ENCODE assay signal across 8 cellular contexts in the genomic region with DNA sequence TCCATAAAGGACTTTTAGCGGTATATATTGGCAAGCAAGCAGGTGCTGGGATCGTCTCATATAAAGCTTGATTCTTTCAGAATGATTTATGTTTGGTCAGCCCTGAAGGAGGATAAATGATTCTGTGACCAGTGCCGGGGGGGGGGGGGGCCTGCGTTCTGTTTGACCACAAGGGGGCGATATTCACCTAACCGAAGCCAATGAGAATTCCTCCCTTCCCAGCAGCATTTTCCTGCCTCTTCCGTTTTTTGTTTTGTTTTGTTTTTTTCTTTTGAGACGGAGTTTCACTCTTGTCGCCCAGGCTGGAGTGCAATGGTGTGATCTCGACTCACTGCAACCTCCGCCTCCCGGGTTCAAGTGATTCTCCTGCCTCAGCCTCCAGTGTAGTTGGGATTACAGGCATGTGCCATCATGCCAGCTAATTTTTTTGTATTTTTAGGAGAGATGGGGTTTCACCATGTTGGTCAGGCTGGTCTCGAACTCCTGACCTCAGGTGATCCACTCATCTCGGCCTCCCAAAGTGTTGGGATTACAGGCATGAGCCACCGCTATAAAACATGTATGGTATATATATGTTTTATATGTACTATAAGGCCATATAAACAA.
DNase-seq lines count a peak whose midpoint lies in the region; ATAC-seq, FAIRE-seq and TF ChIP-seq lines count a peak whose summit lies in the region.
"Not testable (repeated sequence)": the region's sequence is repeated elsewhere in the genome, so short reads cannot be mapped to it uniquely, and the experiment has no call there.

No MANE protein-coding gene starts in this region.

- BruUV-seq in A673 (replicated peaks; lab: Mats Ljungman, UMichigan); HepG2 (replicated peaks; lab: Mats Ljungman, UMichigan): not testable (repeated sequence)

- not testable (repeated sequence) for H3K9me3 Mint-ChIP-seq in WTC11

- not testable (repeated sequence) for H3K4me3 ChIP-seq in A673 (ENCODE audit: low read depth, low read length, poor library complexity, severe bottlenecking); HepG2 (replicated peaks in 1 of 3; ENCODE audit: insufficient read depth in 1 of 3, low read depth in 2 of 3, low read length in 3 of 3)

- peak; percentile 37 for DNase-seq in A673 (ENCODE audit: low spot score)
- DNase-seq in DMS53 treated with DMSO at 0.1 percent for 48 hours (lab: John Stamatoyannopoulos, UW; ENCODE audit: unreplicated experiment): peak; percentile 6
- DNase-seq in GM20000 (ENCODE audit: low spot score): peak; percentile 47
- DNase-seq in KBM-7: peak; percentile 24
- DNase-seq in NCI-H748 treated with DMSO at 0.1 percent for 48 hours (lab: John Stamatoyannopoulos, UW): peak; percentile 10
- not testable (repeated sequence) for DNase-seq in WTC11 (ENCODE audit: low spot score); HepG2 (ENCODE audit: low spot score)
- DNase-seq in erythroblast (lab: John Stamatoyannopoulos, UW): peak; percentile 5 to 33

- 44% methylated on average over 15 of the region's 15 CpGs for WGBS in HepG2 (ENCODE audit: low lambda C conversion rate)

- not testable (repeated sequence) for TF ChIP-seq EP300 in HepG2 (IDR thresholded peaks at IDR 0.05; ENCODE audit: low read depth in 2 of 2, low read length in 2 of 2); HepG2 (CRISPR knock-in tag; IDR thresholded peaks at IDR 0.05; ENCODE audit: borderline replicate concordance)

- not testable (repeated sequence) for H3K4me3 Mint-ChIP-seq in WTC11

- H2AFZ ChIP-seq in HepG2 (ENCODE audit: low read length): not testable (repeated sequence)

- H3K79me2 ChIP-seq in HepG2 (ENCODE audit: insufficient read depth, low read length): not testable (repeated sequence)

- H3K4me1 Mint-ChIP-seq in WTC11: not testable (repeated sequence)

- H3K36me3 Mint-ChIP-seq in WTC11: not testable (repeated sequence)

- not testable (repeated sequence) for ATAC-seq in WTC11, HepG2

- POLR2A ChIA-PET in A673 (lab: Charles Lee; ENCODE audit: low non-redundant PET); WTC11 (lab: Charles Lee); HepG2 (lab: Yijun Ruan, JAX): not testable (repeated sequence)

- CTCF ChIA-PET in A673 (lab: Charles Lee) (interaction anchor here (0.5 kb wide), 1 partner anchor 10 kb away, joined by 4 read pairs; no protein-coding TSS in a partner anchor), WTC11 (lab: Charles Lee) (interaction anchor here (0.6 to 1.6 kb wide), 3 partner anchors 13 to 187 kb away, joined by 3 to 6 read pairs (median 4); no protein-coding TSS in a partner anchor)
- CTCF ChIA-PET in HepG2 (lab: Yijun Ruan, JAX; ENCODE audit: low intra/inter-chr PET ratio, low total read pairs): not testable (repeated sequence)

- TF ChIP-seq POLR2A in erythroblast (IDR thresholded peaks at IDR 0.05; ENCODE audit: low read length); HepG2 (IDR thresholded peaks at IDR 0.05; ENCODE audit: insufficient read depth in 1 of 2, low read depth in 2 of 2, low read length in 2 of 2): not testable (repeated sequence)

- not testable (repeated sequence) for H3K4me2 ChIP-seq in HepG2 (ENCODE audit: low read depth, low read length)

- H3K27me3 Mint-ChIP-seq in WTC11 (ENCODE audit: low read depth): not testable (repeated sequence)

- not testable (repeated sequence) for H3K27ac ChIP-seq in A673 (ENCODE audit: low read depth, low read length, poor library complexity, severe bottlenecking); HepG2 (ENCODE audit: extremely low read length, insufficient read depth, low read length)

- not testable (repeated sequence) for TF ChIP-seq RAD21 in HepG2 (CRISPR knock-in tag; IDR thresholded peaks at IDR 0.05)

- H4K20me1 ChIP-seq in HepG2 (ENCODE audit: insufficient read depth, low read length): not testable (repeated sequence)

- FAIRE-seq in HepG2 (lab: Jason Lieb, UNC): not testable (repeated sequence)

- H3K27ac Mint-ChIP-seq in WTC11: not testable (repeated sequence)

- H3K9ac ChIP-seq in HepG2 (ENCODE audit: insufficient read depth, low read depth, low read length): not testable (repeated sequence)

- not testable (repeated sequence) for H3K9me3 ChIP-seq in A673 (ENCODE audit: low read depth, low read length, poor library complexity, severe bottlenecking); HepG2 (ENCODE audit: low read length)

- not testable (repeated sequence) for H3K27me3 ChIP-seq in A673 (replicated peaks; ENCODE audit: insufficient read depth, low read depth, low read length, poor library complexity); HepG2 (ENCODE audit: control insufficient read depth in 1 of 2, insufficient read depth in 2 of 2, low read length in 2 of 2)

- intact Hi-C loops in A673 (cut with micrococcal nuclease; ENCODE audit: unreplicated experiment); HepG2 (cut with micrococcal nuclease; ENCODE audit: unreplicated experiment): not testable (repeated sequence)

- in situ Hi-C loops in KBM-7 (cut with MboI; ENCODE audit: low pct_unique_long_range_greater_than_20kb, low sequenced_read_pairs): loop anchor here (25.0 kb wide), 1 partner anchor 608 kb away; no protein-coding TSS in a partner anchor
- in situ Hi-C loops in HepG2 (cut with HindIII; ENCODE audit: extremely low pct_ligation_motif_present, low pct_unique_long_range_greater_than_20kb): not testable (repeated sequence)

- not testable (repeated sequence) for H3K4me1 ChIP-seq in A673 (ENCODE audit: insufficient read depth, low read length, poor library complexity, severe bottlenecking); HepG2 (ENCODE audit: insufficient read depth, low read length)

- TF ChIP-seq CTCF in A673 (conservative IDR thresholded peaks at IDR 0.05; ENCODE audit: low read depth, low read length) (peak; percentile 42), WTC11 (IDR thresholded peaks at IDR 0.05) (0 out of 2 replicates have a peak, but pooled peaks have one; percentile 43)
- TF ChIP-seq CTCF in GM20000 (IDR thresholded peaks at IDR 0.05; ENCODE audit: extremely low read depth, missing control alignments); HepG2 (CRISPR knock-in tag; IDR thresholded peaks at IDR 0.05): not testable (repeated sequence)

- H3K36me3 ChIP-seq in A673 (ENCODE audit: insufficient read depth, low read length, poor library complexity, severe bottlenecking); HepG2 (replicated peaks in 1 of 2; ENCODE audit: control insufficient read depth in 1 of 2, insufficient read depth in 2 of 2, low read length in 2 of 2): not testable (repeated sequence)

TF ChIP-seq in HepG2, 621 proteins besides CTCF, POLR2A, EP300 and RAD21:
- TF ChIP-seq, protein P1, sequence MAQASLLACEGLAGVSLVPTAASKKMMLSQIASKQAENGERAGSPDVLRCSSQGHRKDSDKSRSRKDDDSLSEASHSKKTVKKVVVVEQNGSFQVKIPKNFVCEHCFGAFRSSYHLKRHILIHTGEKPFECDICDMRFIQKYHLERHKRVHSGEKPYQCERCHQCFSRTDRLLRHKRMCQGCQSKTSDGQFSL (CRISPR knock-in tag; IDR thresholded peaks at IDR 0.05): peak; percentile 82
